7 cellular contexts compared by ENCODE assay signal in genomic region chr14:60845523-60845922, GRCh38.
A peak's percentile ranks its signal among the peaks of the same experiment; 100 is the strongest.
DNase-seq lines count a peak whose midpoint lies in the region; ATAC-seq and TF ChIP-seq lines count a peak whose summit lies in the region.

No MANE protein-coding gene starts in this region.

- H3K79me2 ChIP-seq in KMS-11 (ENCODE audit: insufficient read depth, low read depth) = no peaks in the 10 kb centered on the region

- H3K36me3 ChIP-seq in KMS-11 (ENCODE audit: insufficient read depth) = no peaks in the 10 kb centered on the region

- H3K9me3 Mint-ChIP-seq in stimulated activated naive B cell treated with anti-CD40 and anti-IgM and Interleukin-4, amounts not matched to agents 10 μg/mL and 1 μg/mL and 100 μg/mL, for 72 hours = peaks cover 4 to 5% of the 10 kb centered on the region in 2 donors
- peaks cover 8% of the 10 kb centered on the region for H3K9me3 Mint-ChIP-seq in activated CD8-positive, alpha-beta T cell treated with anti-CD3 and anti-CD28 coated beads for 36 hours

- H3K9ac ChIP-seq in KMS-11 = no peak overlapping the region

- intact Hi-C loops in activated CD8-positive, alpha-beta T cell treated with anti-CD3 and anti-CD28 coated beads for 36 hours (cut with micrococcal nuclease) = no loop called here
- intact Hi-C loops in left colon (cut with DNase I, micrococcal nuclease) = no loop called here

- no peak overlapping the region for H3K27ac ChIP-seq in KMS-11

- CTCF ChIA-PET in activated CD8-positive, alpha-beta T cell treated with anti-CD3 and anti-CD28 coated beads for 36 hours (lab: Charles Lee) = no interaction called here

- peak overlapping the region; percentile 40 to 54 for H3K4me3 Mint-ChIP-seq in stimulated activated naive B cell treated with anti-CD40 and anti-IgM and Interleukin-4, amounts not matched to agents 10 μg/mL and 1 μg/mL and 100 μg/mL, for 72 hours
- H3K4me3 Mint-ChIP-seq in activated CD8-positive, alpha-beta T cell treated with anti-CD3 and anti-CD28 coated beads for 36 hours = no peak overlapping the region

- no peaks in the 10 kb centered on the region for H3K27me3 Mint-ChIP-seq in stimulated activated naive B cell treated with anti-CD40 and anti-IgM and Interleukin-4, amounts not matched to agents 10 μg/mL and 1 μg/mL and 100 μg/mL, for 72 hours
- no peaks in the 10 kb centered on the region for H3K27me3 Mint-ChIP-seq in activated CD8-positive, alpha-beta T cell treated with anti-CD3 and anti-CD28 coated beads for 36 hours

- H3K4me1 ChIP-seq in KMS-11 (ENCODE audit: low read depth, poor library complexity, severe bottlenecking) = peaks cover 18% of the 10 kb centered on the region

- H3K4me3 ChIP-seq in KMS-11 (IDR thresholded peaks at IDR 0.05; ENCODE audit: insufficient read depth, low read depth, low read length) = no peak overlapping the region

- no peak for TF ChIP-seq CTCF in KMS-11 (conservative IDR thresholded peaks at IDR 0.05; ENCODE audit: low read depth, low read length)
- no peak for TF ChIP-seq CTCF in activated CD8-positive, alpha-beta T cell treated with anti-CD3 and anti-CD28 coated beads for 36 hours (IDR thresholded peaks at IDR 0.05)

- POLR2A ChIA-PET in activated CD8-positive, alpha-beta T cell treated with anti-CD3 and anti-CD28 coated beads for 36 hours (lab: Charles Lee) = no interaction called here

- peak overlapping the region; percentile 34 for H3K4me2 ChIP-seq in KMS-11

- no peaks in the 10 kb centered on the region for H4K20me1 ChIP-seq in KMS-11 (ENCODE audit: insufficient read depth)

- H3K27me3 ChIP-seq in KMS-11 (ENCODE audit: insufficient read depth, low read depth) = no peaks in the 10 kb centered on the region

- H3K27ac Mint-ChIP-seq in stimulated activated naive B cell treated with anti-CD40 and anti-IgM and Interleukin-4, amounts not matched to agents 10 μg/mL and 1 μg/mL and 100 μg/mL, for 72 hours = no peak overlapping the region
- no peak overlapping the region for H3K27ac Mint-ChIP-seq in activated CD8-positive, alpha-beta T cell treated with anti-CD3 and anti-CD28 coated beads for 36 hours

- H3K36me3 Mint-ChIP-seq in stimulated activated naive B cell treated with anti-CD40 and anti-IgM and Interleukin-4, amounts not matched to agents 10 μg/mL and 1 μg/mL and 100 μg/mL, for 72 hours = peaks cover 24 to 26% of the 10 kb centered on the region in 2 donors
- H3K36me3 Mint-ChIP-seq in activated CD8-positive, alpha-beta T cell treated with anti-CD3 and anti-CD28 coated beads for 36 hours (ENCODE audit: low read depth) = peaks cover 24% of the 10 kb centered on the region

- H2AFZ ChIP-seq in KMS-11 (ENCODE audit: low read depth) = no peak overlapping the region

- DNase-seq in GM19240 (ENCODE audit: insufficient read length, low spot score) = peak; percentile 16
- DNase-seq in stimulated activated naive B cell treated with anti-CD40 and anti-IgM and Interleukin-4, amounts not matched to agents 10 μg/mL and 1 μg/mL and 100 μg/mL, for 72 hours = no peak
- DNase-seq in activated CD8-positive, alpha-beta T cell treated with anti-CD3 and anti-CD28 coated beads for 36 hours = no peak
- DNase-seq in RKO (ENCODE audit: low spot score) = no peak
- no peak for DNase-seq in left colon

- ATAC-seq in HG02852 (IDR thresholded peaks at IDR 0.05; ENCODE audit: unreplicated experiment) (peak; percentile 98), left colon (no peak)
- ATAC-seq in stimulated activated naive B cell treated with anti-CD40 and anti-IgM and Interleukin-4, amounts not matched to agents 10 μg/mL and 1 μg/mL and 100 μg/mL, for 72 hours (replicated peaks) = peak; percentile 90 to 91
- ATAC-seq in activated CD8-positive, alpha-beta T cell treated with anti-CD3 and anti-CD28 coated beads for 36 hours = no peak

- peaks cover 5 to 10% of the 10 kb centered on the region in 2 donors for H3K4me1 Mint-ChIP-seq in stimulated activated naive B cell treated with anti-CD40 and anti-IgM and Interleukin-4, amounts not matched to agents 10 μg/mL and 1 μg/mL and 100 μg/mL, for 72 hours
- H3K4me1 Mint-ChIP-seq in activated CD8-positive, alpha-beta T cell treated with anti-CD3 and anti-CD28 coated beads for 36 hours (ENCODE audit: low read depth) = peaks cover 4% of the 10 kb centered on the region

Comparison
In these comparisons a context has a peak if more than half of its experiments do, and no peak if none do; other contexts are left out.
1. ATAC-seq: peak in HG02852 (single experiment) and stimulated activated naive B cell treated with anti-CD40 and anti-IgM and Interleukin-4, amounts not matched to agents 10 μg/mL and 1 μg/mL and 100 μg/mL, for 72 hours (2 of 2); none in activated CD8-positive, alpha-beta T cell treated with anti-CD3 and anti-CD28 coated beads for 36 hours (single experiment) and left colon (single experiment).